13 cellular contexts compared by ENCODE assay signal in the genomic region with DNA sequence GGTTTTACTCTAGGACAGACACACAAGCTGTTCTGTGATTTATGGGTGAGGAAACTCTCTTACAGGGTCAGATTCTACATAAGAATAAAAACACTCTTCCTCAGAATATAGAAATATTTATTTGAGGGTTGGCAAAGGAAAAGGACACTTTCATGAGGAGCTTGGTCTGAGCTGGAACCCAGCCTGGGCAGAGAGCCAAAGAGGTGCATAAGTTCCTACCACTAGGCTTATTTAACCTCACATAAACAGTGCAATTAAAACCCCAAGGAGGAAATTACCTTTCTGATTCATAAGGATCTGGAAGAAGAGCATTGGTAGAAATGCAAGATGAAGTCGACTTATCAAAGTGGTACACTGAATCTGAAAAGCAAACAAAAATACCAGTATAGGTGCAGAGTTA. TPM values are rescaled to one million over a fixed set of nuclear protein-coding genes. Genes with fewer than 3 reads are reported as not detected.
DNase-seq lines count a peak whose midpoint lies in the region; ATAC-seq, FAIRE-seq and TF ChIP-seq lines count a peak whose summit lies in the region.
"Had no signal": no experiment of that assay in that cellular context is flagged by ENCODE, and none has a peak within 500 bp of the region (broad histone marks: within the 10 kb centered on the region; RNA-seq: fewer than 3 reads in every experiment).

No MANE protein-coding gene starts in this region.

- H3K27me3 ChIP-seq in astrocyte (ENCODE audit: insufficient read depth, low read length) = no peaks in the 10 kb centered on the region
- H3K27me3 ChIP-seq: adrenal gland, dorsolateral prefrontal cortex, esophagus squamous epithelium had no signal

- no peak for ATAC-seq in activated T-cell treated with anti-CD3 and anti-CD28 coated beads, Interleukin-2, amount 50 U/mL, for 4 hours
- ATAC-seq in GM21423 (IDR thresholded peaks at IDR 0.05; ENCODE audit: unreplicated experiment) = no peak
- ATAC-seq: activated CD4-positive, CD25-positive, alpha-beta regulatory T cell treated with anti-CD3 and anti-CD28 coated beads, Interleukin-2, amount 50 U/mL, for 24 hours had no signal

- H3K4me1 Mint-ChIP-seq in astrocyte (ENCODE audit: low read depth, unreplicated experiment) = peaks cover 14% of the 10 kb centered on the region
- H3K4me1 Mint-ChIP-seq in activated T-cell treated with anti-CD3 and anti-CD28 coated beads, Interleukin-2, amount 50 U/mL, for 4 hours (ENCODE audit: low read depth) = peaks cover 14% of the 10 kb centered on the region

- H3K36me3 Mint-ChIP-seq in astrocyte (ENCODE audit: low read depth, unreplicated experiment) = peaks cover 19% of the 10 kb centered on the region
- peaks cover 25% of the 10 kb centered on the region for H3K36me3 Mint-ChIP-seq in activated T-cell treated with anti-CD3 and anti-CD28 coated beads, Interleukin-2, amount 50 U/mL, for 4 hours (ENCODE audit: insufficient read depth)

- no peak for TF ChIP-seq RAD21 in Ishikawa (IDR thresholded peaks at IDR 0.05; ENCODE audit: low read depth)

- H3K9me3 ChIP-seq in astrocyte (ENCODE audit: insufficient read depth, low read depth, low read length) = no peaks in the 10 kb centered on the region
- H3K9me3 ChIP-seq: adrenal gland, esophagus squamous epithelium had no signal

- no peak overlapping the region for H3K4me2 ChIP-seq in astrocyte (ENCODE audit: low read length)

- peak; percentile 5 for FAIRE-seq in astrocyte (lab: Jason Lieb, UNC)
- FAIRE-seq: keratinocyte had no signal

- H3K27ac Mint-ChIP-seq in astrocyte (ENCODE audit: unreplicated experiment) = no peak overlapping the region

- no peak for TF ChIP-seq CTCF in astrocyte (IDR thresholded peaks at IDR 0.05; ENCODE audit: insufficient read depth, low read depth, low read length)
- no peak for TF ChIP-seq CTCF in GM20000 (IDR thresholded peaks at IDR 0.05; ENCODE audit: extremely low read depth, missing control alignments)

- H3K79me2 ChIP-seq in astrocyte (ENCODE audit: insufficient read depth, low read length) = no peaks in the 10 kb centered on the region

- H3K4me3 Mint-ChIP-seq in astrocyte (ENCODE audit: unreplicated experiment) = no peak overlapping the region
- H3K4me3 Mint-ChIP-seq in activated T-cell treated with anti-CD3 and anti-CD28 coated beads, Interleukin-2, amount 50 U/mL, for 4 hours = no peak overlapping the region

- no peak overlapping the region for H3K27ac ChIP-seq in astrocyte (ENCODE audit: low read depth, low read length)
- H3K27ac ChIP-seq: adrenal gland, esophagus squamous epithelium had no signal

- no peaks in the 10 kb centered on the region for H3K27me3 Mint-ChIP-seq in astrocyte (ENCODE audit: low read depth, unreplicated experiment)
- no peaks in the 10 kb centered on the region for H3K27me3 Mint-ChIP-seq in activated T-cell treated with anti-CD3 and anti-CD28 coated beads, Interleukin-2, amount 50 U/mL, for 4 hours (ENCODE audit: low read depth)

- no peaks in the 10 kb centered on the region for H3K4me1 ChIP-seq in astrocyte (ENCODE audit: insufficient read depth, low read length)
- H3K4me1 ChIP-seq: adrenal gland, esophagus squamous epithelium had no signal

- H4K20me1 ChIP-seq in astrocyte (ENCODE audit: insufficient read depth, low read length) = peaks cover 19% of the 10 kb centered on the region

- no peak overlapping the region for H3K9ac ChIP-seq in astrocyte (ENCODE audit: low read length)

- no peak overlapping the region for H2AFZ ChIP-seq in astrocyte (ENCODE audit: low read depth, low read length)

- no peaks in the 10 kb centered on the region for H3K9me3 Mint-ChIP-seq in astrocyte (ENCODE audit: unreplicated experiment)
- no peaks in the 10 kb centered on the region for H3K9me3 Mint-ChIP-seq in activated T-cell treated with anti-CD3 and anti-CD28 coated beads, Interleukin-2, amount 50 U/mL, for 4 hours

- DNase-seq in DMS79 (lab: John Stamatoyannopoulos, UW) = peak; percentile 15
- peak; percentile 10 for DNase-seq in astrocyte (ENCODE audit: low read depth)
- DNase-seq in iris pigment epithelial cell (ENCODE audit: low read depth) = peak; percentile 60
- DNase-seq in central memory CD4-positive, alpha-beta T cell = no peak
- no peak for DNase-seq in activated T-cell treated with anti-CD3 and anti-CD28 coated beads, Interleukin-2, amount 50 U/mL, for 4 hours
- DNase-seq in GM20000 (ENCODE audit: low spot score) = no peak
- DNase-seq: esophagus squamous epithelium had no signal

- peaks cover 38% of the 10 kb centered on the region for H3K36me3 ChIP-seq in astrocyte (ENCODE audit: insufficient read depth, low read length)

- no peak overlapping the region for H3K4me3 ChIP-seq in astrocyte (ENCODE audit: insufficient read depth, low read depth, low read length)
- H3K4me3 ChIP-seq: adrenal gland, esophagus squamous epithelium had no signal

- no peak for TF ChIP-seq EP300 in Ishikawa (IDR thresholded peaks at IDR 0.05; ENCODE audit: borderline replicate concordance)

TF ChIP-seq in Ishikawa, 13 proteins besides CTCF, POLR2A, EP300 and RAD21:
- TF ChIP-seq NFIC (IDR thresholded peaks at IDR 0.05) = 0 out of 2 replicates have a peak, but pooled peaks have one; percentile 15
- TF ChIP-seq, protein P1, sequence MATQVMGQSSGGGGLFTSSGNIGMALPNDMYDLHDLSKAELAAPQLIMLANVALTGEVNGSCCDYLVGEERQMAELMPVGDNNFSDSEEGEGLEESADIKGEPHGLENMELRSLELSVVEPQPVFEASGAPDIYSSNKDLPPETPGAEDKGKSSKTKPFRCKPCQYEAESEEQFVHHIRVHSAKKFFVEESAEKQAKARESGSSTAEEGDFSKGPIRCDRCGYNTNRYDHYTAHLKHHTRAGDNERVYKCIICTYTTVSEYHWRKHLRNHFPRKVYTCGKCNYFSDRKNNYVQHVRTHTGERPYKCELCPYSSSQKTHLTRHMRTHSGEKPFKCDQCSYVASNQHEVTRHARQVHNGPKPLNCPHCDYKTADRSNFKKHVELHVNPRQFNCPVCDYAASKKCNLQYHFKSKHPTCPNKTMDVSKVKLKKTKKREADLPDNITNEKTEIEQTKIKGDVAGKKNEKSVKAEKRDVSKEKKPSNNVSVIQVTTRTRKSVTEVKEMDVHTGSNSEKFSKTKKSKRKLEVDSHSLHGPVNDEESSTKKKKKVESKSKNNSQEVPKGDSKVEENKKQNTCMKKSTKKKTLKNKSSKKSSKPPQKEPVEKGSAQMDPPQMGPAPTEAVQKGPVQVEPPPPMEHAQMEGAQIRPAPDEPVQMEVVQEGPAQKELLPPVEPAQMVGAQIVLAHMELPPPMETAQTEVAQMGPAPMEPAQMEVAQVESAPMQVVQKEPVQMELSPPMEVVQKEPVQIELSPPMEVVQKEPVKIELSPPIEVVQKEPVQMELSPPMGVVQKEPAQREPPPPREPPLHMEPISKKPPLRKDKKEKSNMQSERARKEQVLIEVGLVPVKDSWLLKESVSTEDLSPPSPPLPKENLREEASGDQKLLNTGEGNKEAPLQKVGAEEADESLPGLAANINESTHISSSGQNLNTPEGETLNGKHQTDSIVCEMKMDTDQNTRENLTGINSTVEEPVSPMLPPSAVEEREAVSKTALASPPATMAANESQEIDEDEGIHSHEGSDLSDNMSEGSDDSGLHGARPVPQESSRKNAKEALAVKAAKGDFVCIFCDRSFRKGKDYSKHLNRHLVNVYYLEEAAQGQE (IDR thresholded peaks at IDR 0.05; ENCODE audit: low read depth) = no peak

RNA-seq across cellular contexts. Expression of a gene that starts 32.9 kb away (rescaled TPM):
- 51.4 and 55.0 TPM in 2 replicates for total RNA-seq in astrocyte
- total RNA-seq in activated T-cell treated with anti-CD3 and anti-CD28 coated beads, Interleukin-2, amount 50 U/mL, for 4 hours = 10 to 100 TPM; 11.1 to 16.6 (median 14.5) TPM

Comparison
In these comparisons a context has a peak if more than half of its experiments do, and no peak if none do; other contexts are left out.
1. DNase-seq: peak in DMS79 (single experiment), astrocyte (single experiment) and iris pigment epithelial cell (single experiment); none in central memory CD4-positive, alpha-beta T cell (single experiment), activated T-cell treated with anti-CD3 and anti-CD28 coated beads, Interleukin-2, amount 50 U/mL, for 4 hours (single experiment) and GM20000 (single experiment).